ENCODE assay signal across 8 cellular contexts in the genomic region with DNA sequence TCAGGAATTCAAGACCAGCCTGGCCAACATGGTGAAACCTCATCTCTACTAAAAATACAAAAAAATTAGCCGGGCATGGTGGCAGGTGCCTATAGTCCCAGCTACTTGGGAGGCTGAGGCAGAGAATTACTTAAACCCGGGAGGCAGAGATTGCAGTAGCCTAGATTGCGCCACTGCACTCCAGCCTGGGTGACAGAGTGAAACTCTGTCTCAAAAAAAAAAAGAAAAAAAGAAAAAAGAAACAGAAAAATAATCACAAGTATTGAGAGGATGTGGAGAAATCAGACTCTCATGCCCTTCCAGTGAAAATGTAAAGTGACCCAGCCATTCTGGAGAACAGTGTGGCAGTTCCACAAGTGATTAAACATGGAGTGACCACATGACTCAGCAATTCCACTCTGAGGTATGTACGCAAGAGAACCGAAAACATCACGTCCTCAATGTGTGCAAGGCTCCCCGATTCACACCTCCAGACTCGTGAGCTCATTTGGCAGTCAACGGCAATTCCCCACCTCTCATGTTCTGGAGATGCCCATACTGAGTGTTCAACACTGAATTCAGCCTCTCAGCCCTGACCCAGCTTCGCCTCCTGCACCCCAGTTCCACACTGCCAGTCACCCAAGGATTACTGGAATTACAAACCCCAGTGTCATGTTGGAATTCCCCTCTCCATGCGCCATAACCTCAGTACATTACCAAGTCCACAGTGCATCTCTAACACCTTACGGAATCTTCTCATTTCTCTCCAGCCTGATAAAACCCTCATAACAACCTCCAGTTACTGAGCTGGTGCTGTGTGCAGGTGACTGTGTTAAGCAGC. TPM values are rescaled to one million over a fixed set of nuclear protein-coding genes. Genes with fewer than 3 reads are reported as not detected.
DNase-seq lines count a peak whose midpoint lies in the region; ATAC-seq and TF ChIP-seq lines count a peak whose summit lies in the region.

No MANE protein-coding gene starts in this region.

- H3K36me3 Mint-ChIP-seq in activated T-helper 17 cell treated with anti-CD3 and anti-CD28 coated beads, Interleukin-2, amount 50 U/mL, for 72 hours (ENCODE audit: low read depth) = peaks cover 60% of the 10 kb centered on the region

- H3K27ac Mint-ChIP-seq in activated T-helper 17 cell treated with anti-CD3 and anti-CD28 coated beads, Interleukin-2, amount 50 U/mL, for 72 hours = peak overlapping the region; percentile 97

- H3K27me3 ChIP-seq in neutrophil (no peaks in the 10 kb centered on the region), transverse colon (no peaks in the 10 kb centered on the region)

- TF ChIP-seq CTCF in neutrophil (IDR thresholded peaks at IDR 0.05) (no peak), transverse colon (IDR thresholded peaks at IDR 0.05) (no peak)

- DNase-seq in transverse colon = no peak
- no peak for DNase-seq in NK-92 treated with Interleukin-12 subunit alpha and Interleukin-12 subunit beta, amount 100 ng/mL, for 24 hours (lab: John Stamatoyannopoulos, UW)
- DNase-seq in COLO668 (lab: John Stamatoyannopoulos, UW; ENCODE audit: unreplicated experiment) = no peak
- DNase-seq in AG08395 (ENCODE audit: low spot score) = no peak

- peak overlapping the region; percentile 73 for H3K4me3 Mint-ChIP-seq in activated T-helper 17 cell treated with anti-CD3 and anti-CD28 coated beads, Interleukin-2, amount 50 U/mL, for 72 hours

- H3K4me1 ChIP-seq in neutrophil (ENCODE audit: control insufficient read depth in 1 of 2, insufficient read depth in 1 of 2, low read depth in 1 of 2, low read length in 1 of 2) (peaks cover 24% of the 10 kb centered on the region in 2 experiments), transverse colon (no peaks in the 10 kb centered on the region)

- H3K36me3 ChIP-seq in neutrophil (peaks cover 15% of the 10 kb centered on the region), transverse colon (peaks cover 0 to 4% (median 1%) of the 10 kb centered on the region in 4 donors)

- no peaks in the 10 kb centered on the region for H3K27me3 Mint-ChIP-seq in activated T-helper 17 cell treated with anti-CD3 and anti-CD28 coated beads, Interleukin-2, amount 50 U/mL, for 72 hours

- WGBS in transverse colon (ENCODE audit: low coverage in 1 of 2), 2 donors = 70 to 100% methylated on average over 1 to 12 of the region's 12 CpGs

- no peak for TF ChIP-seq POLR2A in transverse colon (IDR thresholded peaks at IDR 0.05)

- peak overlapping the region; percentile 73 for H3K27ac ChIP-seq in neutrophil
- H3K27ac ChIP-seq in transverse colon = peak overlapping the region in 1 of 4 donors; percentile 18

- H3K4me3 ChIP-seq in neutrophil (ENCODE audit: low read depth in 1 of 2, low read length in 1 of 2) (peak overlapping the region; percentile 24 to 33), transverse colon (no peak overlapping the region)

- no peaks in the 10 kb centered on the region for H3K9me3 ChIP-seq in neutrophil
- H3K9me3 ChIP-seq in transverse colon = no peaks in the 10 kb centered on the region

- intact Hi-C loops in transverse colon (cut with DNase I; ENCODE audit: low total_unique reads) = no loop called here

- H3K9me3 Mint-ChIP-seq in activated T-helper 17 cell treated with anti-CD3 and anti-CD28 coated beads, Interleukin-2, amount 50 U/mL, for 72 hours = no peaks in the 10 kb centered on the region

- in situ Hi-C loops in transverse colon (cut with MboI; ENCODE audit: low pct_ligation_motif_present in 1 of 4, low pct_unique_long_range_greater_than_20kb in 1 of 4, low sequenced_read_pairs in 3 of 4) = loop anchor here in 2 of 4 donors (25.0 kb wide), 2 partner anchors 182 to 257 kb away; partner anchors contain the start of gene ABLIM2 (in 1 of the 2)

- ATAC-seq in GM19351 (IDR thresholded peaks at IDR 0.05; ENCODE audit: unreplicated experiment) (peak; percentile 98), HG03066 (IDR thresholded peaks at IDR 0.05; ENCODE audit: low read depth, unreplicated experiment) (peak; percentile 85)
- peak; percentile 96 for ATAC-seq in activated T-helper 17 cell treated with anti-CD3 and anti-CD28 coated beads, Interleukin-2, amount 50 U/mL, for 72 hours (replicated peaks)

- no peak for TF ChIP-seq EP300 in transverse colon (IDR thresholded peaks at IDR 0.05; ENCODE audit: low read depth)

- H3K4me1 Mint-ChIP-seq in activated T-helper 17 cell treated with anti-CD3 and anti-CD28 coated beads, Interleukin-2, amount 50 U/mL, for 72 hours = peaks cover 41% of the 10 kb centered on the region

RNA-seq across cellular contexts. Expression of gene ACOX3, which starts 21.1 kb away (rescaled TPM):
- total RNA-seq in activated T-helper 17 cell treated with anti-CD3 and anti-CD28 coated beads, Interleukin-2, amount 50 U/mL, for 72 hours = 10 to 100 TPM; 34.4 to 63.6 TPM
- 100 to 1,000 TPM in 1 of 4 donors, 10 to 100 TPM in 3; 18.7 to 104 (median 31.3) TPM for total RNA-seq in transverse colon

RNA-seq across cellular contexts. Expression of gene TRMT44, which starts 21.1 kb away (rescaled TPM):
- total RNA-seq in activated T-helper 17 cell treated with anti-CD3 and anti-CD28 coated beads, Interleukin-2, amount 50 U/mL, for 72 hours = 10 to 100 TPM; 24.0 to 37.3 TPM
- 100 to 1,000 TPM in 1 of 4 donors, 10 to 100 TPM in 3; 19.1 to 190 (median 29.7) TPM for total RNA-seq in transverse colon

Comparison
In these comparisons a context has a peak if more than half of its experiments do, and no peak if none do; other contexts are left out.
1. H3K4me3 ChIP-seq: peak in neutrophil (2 of 2); none in transverse colon (0 of 4).
2. Peak in every context shown above with its lines, with median percentiles within 50 percentile points of each other: ATAC-seq.